In genomic region chr7:103752995-103753394, GRCh38 we compare ENCODE assay signal across 14 cellular contexts.
DNase-seq lines count a peak whose midpoint lies in the region; ATAC-seq and TF ChIP-seq lines count a peak whose summit lies in the region.
"Had no signal": no experiment of that assay in that cellular context is flagged by ENCODE, and none has a peak within 500 bp of the region (broad histone marks: within the 10 kb centered on the region; RNA-seq: fewer than 3 reads in every experiment).

No MANE protein-coding gene starts in this region.

- H3K27ac Mint-ChIP-seq in stimulated activated naive B cell treated with anti-CD40 and anti-IgM and Interleukin-4, amounts not matched to agents 10 μg/mL and 1 μg/mL and 100 μg/mL, for 72 hours, result no peak overlapping the region
- H3K27ac Mint-ChIP-seq: endodermal cell, H9 had no signal

- no peak overlapping the region for H2BK120ac ChIP-seq in IMR-90 (ENCODE audit: low read depth, low read length)

- intact Hi-C loops in IMR-90 (cut with micrococcal nuclease), result no loop called here

- no peaks in the 10 kb centered on the region for H3K27me3 ChIP-seq in IMR-90 (ENCODE audit: control insufficient read depth, insufficient read depth, low read length)
- no peaks in the 10 kb centered on the region for H3K27me3 ChIP-seq in tibial nerve
- no peaks in the 10 kb centered on the region for H3K27me3 ChIP-seq in MG63
- H3K27me3 ChIP-seq: thyroid gland had no signal

- BruUV-seq in IMR-90 (replicated peaks; lab: Mats Ljungman, UMichigan), result no TSS peak

- H2AK9ac ChIP-seq in IMR-90 (replicated peaks; ENCODE audit: low read depth, low read length, poor library complexity), result no peak overlapping the region

- no peak overlapping the region for H4K91ac ChIP-seq in IMR-90 (ENCODE audit: insufficient read depth, low read depth, low read length)

- no peak overlapping the region for H3K4me2 ChIP-seq in IMR-90 (ENCODE audit: low read depth, low read length)

- TF ChIP-seq POLR2A in IMR-90 (IDR thresholded peaks at IDR 0.05; ENCODE audit: low read depth, low read length) (no peak), tibial nerve (IDR thresholded peaks at IDR 0.05) (no peak)

- no peak overlapping the region for H3K14ac ChIP-seq in IMR-90 (replicated peaks; ENCODE audit: low read depth, low read length)

- H3K4me3 ChIP-seq in IMR-90 (ENCODE audit: insufficient read depth, low read depth, low read length) (no peak overlapping the region), foreskin fibroblast (ENCODE audit: low read depth in 1 of 2, low read length in 2 of 2) (no peak overlapping the region), tibial nerve (no peak overlapping the region), MG63 (no peak overlapping the region)
- H3K4me3 ChIP-seq: lower lobe of right lung, thyroid gland had no signal

- no CpG with 5 or more reads among the region's 2 CpGs for WGBS in IMR-90 (ENCODE audit: extremely low coverage in 2 of 2, insufficient read length in 1 of 2), 2 experiments
- WGBS in tibial nerve, 2 donors, result 72 to 78% methylated on average over 2 of the region's 2 CpGs

- H3K56ac ChIP-seq in IMR-90 (ENCODE audit: extremely low read depth, insufficient read depth, low read length), result no peak overlapping the region

- no peaks in the 10 kb centered on the region for H4K20me1 ChIP-seq in IMR-90 (ENCODE audit: insufficient read depth, low read length)

- in situ Hi-C loops in IMR-90 (cut with MboI; ENCODE audit: low sequenced_read_pairs), result no loop called here
- in situ Hi-C loops in SK-MEL-5 (cut with HindIII; ENCODE audit: low pct_unique_long_range_greater_than_20kb, low sequenced_read_pairs), result no loop called here

- H3K9me3 ChIP-seq in IMR-90 (ENCODE audit: control insufficient read depth, insufficient read depth, low read length) (no peaks in the 10 kb centered on the region), tibial nerve (no peaks in the 10 kb centered on the region), MG63 (no peaks in the 10 kb centered on the region)
- H3K9me3 ChIP-seq: lower lobe of right lung, thyroid gland had no signal

- no peaks in the 10 kb centered on the region for H3K27me3 Mint-ChIP-seq in stimulated activated naive B cell treated with anti-CD40 and anti-IgM and Interleukin-4, amounts not matched to agents 10 μg/mL and 1 μg/mL and 100 μg/mL, for 72 hours

- TF ChIP-seq CTCF in IMR-90 (conservative IDR thresholded peaks at IDR 0.05; ENCODE audit: low read depth, low read length), result peak; percentile 25; the same call in 1 of the 2 replicates
- TF ChIP-seq CTCF in foreskin fibroblast (IDR thresholded peaks at IDR 0.05; ENCODE audit: low read depth, low read length), result no peak
- TF ChIP-seq CTCF in tibial nerve (IDR thresholded peaks at IDR 0.05), result no peak

- CTCF ChIA-PET in IMR-90 (lab: Yijun Ruan, JAX), result no interaction called here

- peak; percentile 50 for TF ChIP-seq RAD21 in IMR-90 (IDR thresholded peaks at IDR 0.05; ENCODE audit: low read length)

- no peaks in the 10 kb centered on the region for H3K36me3 Mint-ChIP-seq in stimulated activated naive B cell treated with anti-CD40 and anti-IgM and Interleukin-4, amounts not matched to agents 10 μg/mL and 1 μg/mL and 100 μg/mL, for 72 hours

- H2BK20ac ChIP-seq in IMR-90 (ENCODE audit: low read depth, low read length), result no peak overlapping the region

- H4K5ac ChIP-seq in IMR-90 (ENCODE audit: low read depth, low read length), result no peak overlapping the region

- no peaks in the 10 kb centered on the region for H3K4me1 Mint-ChIP-seq in stimulated activated naive B cell treated with anti-CD40 and anti-IgM and Interleukin-4, amounts not matched to agents 10 μg/mL and 1 μg/mL and 100 μg/mL, for 72 hours
- H3K4me1 Mint-ChIP-seq: endodermal cell had no signal

- dilution Hi-C loops in IMR-90 (cut with HindIII; ENCODE audit: low sequenced_read_pairs, unreplicated experiment), result no loop called here

- no peaks in the 10 kb centered on the region for H3K79me1 ChIP-seq in IMR-90 (ENCODE audit: low read depth in 1 of 2, low read length in 2 of 2)

- H2BK15ac ChIP-seq in IMR-90 (ENCODE audit: low read depth, low read length), result no peak overlapping the region

- H3K4me3 Mint-ChIP-seq in stimulated activated naive B cell treated with anti-CD40 and anti-IgM and Interleukin-4, amounts not matched to agents 10 μg/mL and 1 μg/mL and 100 μg/mL, for 72 hours, result no peak overlapping the region
- H3K4me3 Mint-ChIP-seq: endodermal cell, H9 had no signal

- no peaks in the 10 kb centered on the region for H3K9me1 ChIP-seq in IMR-90 (ENCODE audit: insufficient read depth, low read length)

- H2AFZ ChIP-seq in IMR-90 (replicated peaks; ENCODE audit: low read length, poor library complexity), result no peak overlapping the region

- no peak overlapping the region for H3K4ac ChIP-seq in IMR-90 (ENCODE audit: low read depth, low read length)

- POLR2A ChIA-PET in IMR-90 (lab: Charles Lee; ENCODE audit: unreplicated experiment), result no interaction called here

- ATAC-seq in IMR-90 (ENCODE audit: low read depth), result no peak
- no peak for ATAC-seq in stimulated activated naive B cell treated with anti-CD40 and anti-IgM and Interleukin-4, amounts not matched to agents 10 μg/mL and 1 μg/mL and 100 μg/mL, for 72 hours (replicated peaks)
- ATAC-seq: activated CD4-positive, CD25-positive, alpha-beta regulatory T cell treated with anti-CD3 and anti-CD28 coated beads, Interleukin-2, amount 50 U/mL, for 24 hours; lower lobe of right lung had no signal

- H3K23ac ChIP-seq in IMR-90 (ENCODE audit: low read depth, low read length), result no peak overlapping the region

- no peak overlapping the region for H3K18ac ChIP-seq in IMR-90 (ENCODE audit: low read depth, low read length)

- H3K36me3 ChIP-seq in IMR-90 (ENCODE audit: control insufficient read depth, insufficient read depth, low read length) (no peaks in the 10 kb centered on the region), tibial nerve (no peaks in the 10 kb centered on the region), MG63 (no peaks in the 10 kb centered on the region)
- H3K36me3 ChIP-seq: lower lobe of right lung, thyroid gland had no signal

- no peak overlapping the region for H3K9ac ChIP-seq in IMR-90 (ENCODE audit: low read depth, low read length)

- TF ChIP-seq EP300 in tibial nerve (IDR thresholded peaks at IDR 0.05), result no peak

- H3K4me1 ChIP-seq in IMR-90 (ENCODE audit: control insufficient read depth, insufficient read depth, low read length) (no peaks in the 10 kb centered on the region), tibial nerve (no peaks in the 10 kb centered on the region)
- H3K4me1 ChIP-seq: lower lobe of right lung, thyroid gland had no signal

- H4K8ac ChIP-seq in IMR-90 (ENCODE audit: low read depth in 2 of 2, low read length in 2 of 2), result no peak overlapping the region

- no peaks in the 10 kb centered on the region for H3K9me3 Mint-ChIP-seq in stimulated activated naive B cell treated with anti-CD40 and anti-IgM and Interleukin-4, amounts not matched to agents 10 μg/mL and 1 μg/mL and 100 μg/mL, for 72 hours
- H3K9me3 Mint-ChIP-seq: H9 had no signal

- no peak overlapping the region for H2AK5ac ChIP-seq in IMR-90 (ENCODE audit: low read depth, low read length)

- no peak overlapping the region for H2BK5ac ChIP-seq in IMR-90 (ENCODE audit: low read depth, low read length, poor library complexity, severe bottlenecking)

- H3K27ac ChIP-seq in IMR-90 (ENCODE audit: insufficient read depth, low read length), result no peak overlapping the region
- H3K27ac ChIP-seq in tibial nerve, result no peak overlapping the region
- H3K27ac ChIP-seq: lower lobe of right lung, thyroid gland had no signal

- peak; percentile 69 for DNase-seq in DMS 273 (lab: John Stamatoyannopoulos, UW; ENCODE audit: unreplicated experiment)
- DNase-seq in IMR-90, result peak; percentile 27
- DNase-seq in SK-MEL-5 (ENCODE audit: low read depth, low spot score), result peak; percentile 41
- DNase-seq in foreskin fibroblast, result peak; percentile 1 to 3
- no peak for DNase-seq in tibial nerve (ENCODE audit: low spot score in 2 of 2)
- no peak for DNase-seq in MV-4-11 (lab: John Stamatoyannopoulos, UW)
- no peak for DNase-seq in MG63
- no peak for DNase-seq in stimulated activated naive B cell treated with anti-CD40 and anti-IgM and Interleukin-4, amounts not matched to agents 10 μg/mL and 1 μg/mL and 100 μg/mL, for 72 hours
- DNase-seq: endodermal cell, H9, hypothalamus, lower lobe of right lung, thyroid gland had no signal

TF ChIP-seq in IMR-90, 13 proteins besides CTCF, POLR2A, EP300 and RAD21:
- TF ChIP-seq RCOR1 (IDR thresholded peaks at IDR 0.05; ENCODE audit: insufficient replicate concordance, low read length) (no peak), SMC3 (IDR thresholded peaks at IDR 0.05; ENCODE audit: low read depth, low read length) (peak; percentile 39; the same call in 1 of the 2 replicates)

Comparison
In these comparisons a context has a peak if more than half of its experiments do, and no peak if none do; other contexts are left out.
1. DNase-seq: peak in DMS 273 (single experiment), IMR-90 (single experiment), SK-MEL-5 (single experiment) and foreskin fibroblast (2 of 2); none in tibial nerve (0 of 2), MV-4-11 (single experiment), MG63 (single experiment) and stimulated activated naive B cell treated with anti-CD40 and anti-IgM and Interleukin-4, amounts not matched to agents 10 μg/mL and 1 μg/mL and 100 μg/mL, for 72 hours (single experiment).